ENCODE assay signal across 16 cellular contexts in genomic region chr17:13429201-13429600, GRCh38.
A peak's percentile ranks its signal among the peaks of the same experiment; 100 is the strongest.
DNase-seq lines count a peak whose midpoint lies in the region; ATAC-seq and TF ChIP-seq lines count a peak whose summit lies in the region.
"Had no signal": no experiment of that assay in that cellular context is flagged by ENCODE, and none has a peak within 500 bp of the region (broad histone marks: within the 10 kb centered on the region; RNA-seq: fewer than 3 reads in every experiment).

No MANE protein-coding gene starts in this region.

- no peaks in the 10 kb centered on the region for H3K36me3 ChIP-seq in breast epithelium
- no peaks in the 10 kb centered on the region for H3K36me3 ChIP-seq in adipocyte (ENCODE audit: control insufficient read depth, insufficient read depth, low read length, severe bottlenecking)

- POLR2A ChIA-PET in MCF 10A (lab: Yijun Ruan, JAX): no interaction called here

- H3K27ac Mint-ChIP-seq in MCF 10A (ENCODE audit: low read depth, unreplicated experiment): no peak overlapping the region
- H3K27ac Mint-ChIP-seq: activated T-cell treated with anti-CD3 and anti-CD28 coated beads, Interleukin-2, amount 50 U/mL, for 72 hours; stimulated activated naive CD8-positive, alpha-beta T cell treated with anti-CD3 and anti-CD28 coated beads, Interleukin-15, Interleukin-2, amounts not matched to agents 100 ng/mL and 50 ng/mL, for 24 hours; WTC11 had no signal

- H3K27me3 ChIP-seq in breast epithelium (no peaks in the 10 kb centered on the region), adipocyte (replicated peaks; ENCODE audit: control insufficient read depth, insufficient read depth, low read length) (no peaks in the 10 kb centered on the region)

- H3K4me3 ChIP-seq in breast epithelium (no peak overlapping the region), adipocyte (ENCODE audit: low read length) (peak overlapping the region; percentile 28)

- H3K36me3 Mint-ChIP-seq in MCF 10A (ENCODE audit: insufficient read depth, unreplicated experiment): no peaks in the 10 kb centered on the region
- H3K36me3 Mint-ChIP-seq: WTC11 had no signal

- no peaks in the 10 kb centered on the region for H3K4me1 ChIP-seq in breast epithelium
- H3K4me1 ChIP-seq in adipocyte (ENCODE audit: control insufficient read depth, insufficient read depth, low read length): peaks cover 21% of the 10 kb centered on the region

- DNase-seq in MCF 10A (ENCODE audit: unreplicated experiment) (peak; percentile 30), breast epithelium (ENCODE audit: low spot score in 2 of 2) (no peak), adipocyte (ENCODE audit: low read depth) (peak; percentile 90), islet precursor cell (peak; percentile 92)
- DNase-seq: 8988T; activated T-cell treated with anti-CD3 and anti-CD28 coated beads, Interleukin-2, amount 50 U/mL, for 72 hours; GF-D8; kidney glomerular epithelial cell; NCI-H2081; stimulated activated CD4-positive, alpha-beta T cell treated with anti-CD3 and anti-CD28 coated beads, Interleukin-1b, Interleukin-23, amount 100 ng/mL, for 48 hours had no signal

- peak overlapping the region; percentile 56 for H3K9ac ChIP-seq in adipocyte (ENCODE audit: low read length)

- no peaks in the 10 kb centered on the region for H3K4me1 Mint-ChIP-seq in MCF 10A (ENCODE audit: insufficient read depth, unreplicated experiment)
- H3K4me1 Mint-ChIP-seq: WTC11 had no signal

- H3K9me3 ChIP-seq in breast epithelium: no peaks in the 10 kb centered on the region
- no peaks in the 10 kb centered on the region for H3K9me3 ChIP-seq in adipocyte (ENCODE audit: control insufficient read depth, low read length)

- ATAC-seq in HG02885 (IDR thresholded peaks at IDR 0.05; ENCODE audit: poor library complexity, unreplicated experiment) (no peak), HG02678 (IDR thresholded peaks at IDR 0.05; ENCODE audit: unreplicated experiment) (no peak), GM21381 (IDR thresholded peaks at IDR 0.05; ENCODE audit: unreplicated experiment) (no peak), HG03108 (IDR thresholded peaks at IDR 0.05; ENCODE audit: unreplicated experiment) (no peak)
- ATAC-seq: activated T-cell treated with anti-CD3 and anti-CD28 coated beads, Interleukin-2, amount 50 U/mL, for 72 hours; WTC11 had no signal

- no peaks in the 10 kb centered on the region for H3K27me3 Mint-ChIP-seq in MCF 10A (ENCODE audit: insufficient read depth, unreplicated experiment)
- H3K27me3 Mint-ChIP-seq: stimulated activated naive CD8-positive, alpha-beta T cell treated with anti-CD3 and anti-CD28 coated beads, Interleukin-15, Interleukin-2, amounts not matched to agents 100 ng/mL and 50 ng/mL, for 24 hours had no signal

- no peak for TF ChIP-seq CTCF in MCF 10A (IDR thresholded peaks at IDR 0.05; ENCODE audit: unreplicated experiment)
- no peak for TF ChIP-seq CTCF in breast epithelium (IDR thresholded peaks at IDR 0.05)

- no peak overlapping the region for H3K27ac ChIP-seq in breast epithelium

- no peak for TF ChIP-seq POLR2A in breast epithelium (IDR thresholded peaks at IDR 0.05)

- CTCF ChIA-PET in MCF 10A (lab: Yijun Ruan, JAX): interaction anchor here (1.0 to 1.1 kb wide), 3 partner anchors 9 to 398 kb away, joined by 3 to 4 read pairs (median 3); no protein-coding TSS in a partner anchor

- no TSS peak for BruUV-seq in MCF 10A (replicated peaks; lab: Mats Ljungman, UMichigan)

- intact Hi-C loops in MCF 10A (cut with micrococcal nuclease) (no loop called here), breast epithelium (cut with DNase I; ENCODE audit: low total_unique reads) (no loop called here)

- H3K4me3 Mint-ChIP-seq in MCF 10A (ENCODE audit: unreplicated experiment): no peak overlapping the region
- H3K4me3 Mint-ChIP-seq: activated T-cell treated with anti-CD3 and anti-CD28 coated beads, Interleukin-2, amount 50 U/mL, for 72 hours; stimulated activated naive CD8-positive, alpha-beta T cell treated with anti-CD3 and anti-CD28 coated beads, Interleukin-15, Interleukin-2, amounts not matched to agents 100 ng/mL and 50 ng/mL, for 24 hours; WTC11 had no signal

- H3K9me3 Mint-ChIP-seq in MCF 10A (ENCODE audit: unreplicated experiment): peaks cover 6% of the 10 kb centered on the region
- H3K9me3 Mint-ChIP-seq: activated T-cell treated with anti-CD3 and anti-CD28 coated beads, Interleukin-2, amount 50 U/mL, for 72 hours; stimulated activated naive CD8-positive, alpha-beta T cell treated with anti-CD3 and anti-CD28 coated beads, Interleukin-15, Interleukin-2, amounts not matched to agents 100 ng/mL and 50 ng/mL, for 24 hours; WTC11 had no signal

Comparison
In these comparisons a context has a peak if more than half of its experiments do, and no peak if none do; other contexts are left out.
1. DNase-seq: peak in MCF 10A (single experiment), adipocyte (single experiment) and islet precursor cell (single experiment); none in breast epithelium (0 of 2).